ENCODE assay signal across 9 cellular contexts in genomic region chr15:95536638-95537037, GRCh38.
"Had no signal": no experiment of that assay in that cellular context is flagged by ENCODE, and none has a peak within 500 bp of the region (broad histone marks: within the 10 kb centered on the region; RNA-seq: fewer than 3 reads in every experiment).

No MANE protein-coding gene starts in this region.

- H3K9me3 ChIP-seq: HAP-1 had no signal

- H3K4me1 ChIP-seq: HAP-1 had no signal

- H3K4me2 ChIP-seq: GM23338 had no signal

- H3K36me3 ChIP-seq: HAP-1 had no signal

- DNase-seq: GM23248, GOT3, H7, H9, HCEC 1CT, HFFc6 had no signal

- H3K27ac ChIP-seq: GM23248 had no signal

- H2AFZ ChIP-seq: GM23248, GM23338 had no signal

- ATAC-seq: GM23338, HCT116 had no signal

- H3K4me3 ChIP-seq: GM23248, GM23338, HAP-1 had no signal

- H3K9ac ChIP-seq: GM23248 had no signal
